In genomic region chr5:171888051-171888481, GRCh38 we compare ENCODE assay signal across 20 cellular contexts.
"Had no signal": no experiment of that assay in that cellular context is flagged by ENCODE, and none has a peak within 500 bp of the region (broad histone marks: within the 10 kb centered on the region; RNA-seq: fewer than 3 reads in every experiment).

No MANE protein-coding gene starts in this region.

- ATAC-seq: activated T-cell treated with anti-CD3 and anti-CD28 coated beads, Interleukin-2, amount 50 U/mL, for 4 hours; esophagus mucosa; stimulated activated memory B cell treated with anti-CD40 and anti-IgM and Interleukin-4, amounts not matched to agents 10 μg/mL and 1 μg/mL and 100 μg/mL, for 72 hours; T-cell had no signal

- H3K4me1 ChIP-seq: prostate gland, spleen had no signal

- H3K27me3 Mint-ChIP-seq: brain; stimulated activated memory B cell treated with anti-CD40 and anti-IgM and Interleukin-4, amounts not matched to agents 10 μg/mL and 1 μg/mL and 100 μg/mL, for 72 hours; T-cell; type B pancreatic cell had no signal

- H3K27me3 ChIP-seq: sigmoid colon, spleen, testis had no signal

- H3K4me3 Mint-ChIP-seq: activated naive CD4-positive, alpha-beta T cell treated with anti-CD3 and anti-CD28 coated beads for 36 hours; activated T-cell treated with anti-CD3 and anti-CD28 coated beads, Interleukin-2, amount 50 U/mL, for 4 hours; brain; stimulated activated memory B cell treated with anti-CD40 and anti-IgM and Interleukin-4, amounts not matched to agents 10 μg/mL and 1 μg/mL and 100 μg/mL, for 72 hours; T-cell; type B pancreatic cell had no signal

- H3K27ac ChIP-seq: coronary artery, prostate gland, sigmoid colon, spleen had no signal

- FAIRE-seq: endometrium had no signal

- DNase-seq: activated CD4-positive, alpha-beta T cell treated with anti-CD3 and anti-CD28 coated beads, Interleukin-2, amount 50 U/mL, for 1 hour; activated CD4-positive, CD25-positive, alpha-beta regulatory T cell; activated CD8-positive, alpha-beta memory T cell treated with anti-CD3 and anti-CD28 coated beads, Interleukin-2, amount 50 U/mL, for 4 hours; activated naive CD4-positive, alpha-beta T cell treated with anti-CD3 and anti-CD28 coated beads for 36 hours; activated T-cell treated with anti-CD3 and anti-CD28 coated beads, Interleukin-2, amount 50 U/mL, for 4 hours; hippocampal formation; islet precursor cell; sigmoid colon; spleen; stimulated activated CD4-positive, alpha-beta T cell treated with anti-CD3 and anti-CD28 coated beads, Interleukin-4, amount 100 ng/mL, for 4 hours; T-cell; T-helper 9 cell; testis had no signal

- H3K36me3 ChIP-seq: prostate gland had no signal

- H3K9me3 ChIP-seq: prostate gland, sigmoid colon, spleen, testis had no signal

- H3K9me3 Mint-ChIP-seq: activated naive CD4-positive, alpha-beta T cell treated with anti-CD3 and anti-CD28 coated beads for 36 hours; activated T-cell treated with anti-CD3 and anti-CD28 coated beads, Interleukin-2, amount 50 U/mL, for 4 hours; stimulated activated memory B cell treated with anti-CD40 and anti-IgM and Interleukin-4, amounts not matched to agents 10 μg/mL and 1 μg/mL and 100 μg/mL, for 72 hours; T-cell; type B pancreatic cell had no signal

- H3K27ac Mint-ChIP-seq: activated naive CD4-positive, alpha-beta T cell treated with anti-CD3 and anti-CD28 coated beads for 36 hours; stimulated activated memory B cell treated with anti-CD40 and anti-IgM and Interleukin-4, amounts not matched to agents 10 μg/mL and 1 μg/mL and 100 μg/mL, for 72 hours; T-cell; type B pancreatic cell had no signal

- H3K4me3 ChIP-seq: coronary artery, prostate gland, sigmoid colon, spleen, testis had no signal
